Comparison of ENCODE assay signal across 9 cellular contexts in the genomic region with DNA sequence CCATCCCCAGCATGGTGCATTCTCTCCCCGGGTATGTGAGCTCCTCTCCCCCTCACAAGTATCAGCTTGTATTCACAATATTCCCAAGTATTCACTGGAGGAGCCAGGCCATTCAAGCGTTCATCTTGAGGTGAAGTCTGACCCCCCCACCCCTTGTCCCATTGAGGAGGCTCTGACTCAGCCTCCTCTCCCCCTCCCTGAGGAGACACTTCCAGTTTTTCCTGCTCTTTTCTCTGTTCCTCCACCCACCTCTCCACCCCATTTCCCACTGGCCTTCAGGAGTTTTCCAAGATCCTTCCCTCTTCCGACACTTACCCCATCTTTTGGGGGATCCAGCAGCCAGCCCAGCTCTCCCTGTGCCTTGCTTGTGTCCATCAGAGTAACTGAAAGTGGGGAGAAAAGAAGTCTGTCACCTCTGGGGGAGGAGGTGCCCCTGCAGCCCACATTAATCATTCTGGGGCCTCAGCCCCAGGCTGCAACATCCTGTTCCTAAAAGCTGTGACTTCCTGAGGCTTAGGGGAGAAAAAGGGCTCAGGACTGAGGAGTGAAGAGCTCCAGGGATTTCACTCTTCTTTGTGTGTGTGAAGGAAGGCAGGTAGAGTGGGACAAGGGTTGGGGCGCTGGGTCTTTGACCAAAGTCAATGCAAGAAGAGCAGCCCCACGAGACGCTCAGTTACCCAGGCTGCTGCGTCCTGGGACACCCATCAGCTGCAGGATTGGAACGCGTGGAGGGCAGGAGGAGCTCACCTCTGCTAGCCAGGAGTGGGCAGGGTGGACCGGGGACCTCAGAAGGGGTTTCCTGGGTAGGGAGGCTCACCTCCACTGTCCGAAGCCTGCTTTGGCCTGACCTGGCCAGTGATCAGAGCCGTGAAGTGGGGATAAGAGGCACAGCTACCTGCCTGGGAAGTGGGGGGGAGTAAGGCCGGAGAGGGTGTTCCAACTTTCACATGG. TPM values are rescaled to one million over a fixed set of nuclear protein-coding genes. Genes with fewer than 3 reads are reported as not detected.
DNase-seq lines count a peak whose midpoint lies in the region; ATAC-seq and TF ChIP-seq lines count a peak whose summit lies in the region.
"Had no signal": no experiment of that assay in that cellular context is flagged by ENCODE, and none has a peak within 500 bp of the region (broad histone marks: within the 10 kb centered on the region; RNA-seq: fewer than 3 reads in every experiment).

No MANE protein-coding gene starts in this region.

- H3K4me3 Mint-ChIP-seq in activated CD4-positive, alpha-beta T cell treated with anti-CD3 and anti-CD28 coated beads, Interleukin-2, amount 10 ng/mL, durations not matched to agents 7 days and 5 days: peak overlapping the region; percentile 70
- H3K4me3 Mint-ChIP-seq in stimulated activated memory B cell treated with anti-CD40 and anti-IgM and Interleukin-4, amounts not matched to agents 10 μg/mL and 1 μg/mL and 100 μg/mL, for 72 hours: peak overlapping the region; percentile 38

- H3K4me1 Mint-ChIP-seq in activated CD4-positive, alpha-beta T cell treated with anti-CD3 and anti-CD28 coated beads, Interleukin-2, amount 10 ng/mL, durations not matched to agents 7 days and 5 days: peaks cover 47% of the 10 kb centered on the region
- peaks cover 33% of the 10 kb centered on the region for H3K4me1 Mint-ChIP-seq in stimulated activated memory B cell treated with anti-CD40 and anti-IgM and Interleukin-4, amounts not matched to agents 10 μg/mL and 1 μg/mL and 100 μg/mL, for 72 hours

- no peaks in the 10 kb centered on the region for H3K9me3 ChIP-seq in ovary

- WGBS in ovary, 3 donors: 78 to 83% (median 80%) methylated on average over 13 of the region's 13 CpGs

- CTCF ChIA-PET in activated CD4-positive, alpha-beta T cell treated with anti-CD3 and anti-CD28 coated beads, Interleukin-2, amount 10 ng/mL, durations not matched to agents 7 days and 5 days (lab: Charles Lee): interaction anchor here (0.6 to 5.3 kb wide), 14 partner anchors 8 to 167 kb away, joined by 3 to 41 read pairs (median 4); no protein-coding TSS in a partner anchor

- H3K36me3 ChIP-seq in ovary: no peaks in the 10 kb centered on the region

- H3K4me1 ChIP-seq in ovary (ENCODE audit: insufficient read depth): peaks cover 9% of the 10 kb centered on the region

- DNase-seq in Jurkat, Clone E6-1 (ENCODE audit: low read depth, low spot score): peak; percentile 69
- peak; percentile 46 for DNase-seq in activated CD4-positive, alpha-beta T cell treated with anti-CD3 and anti-CD28 coated beads, Interleukin-2, amount 10 ng/mL, durations not matched to agents 7 days and 5 days
- no peak for DNase-seq in AG08396 (ENCODE audit: low spot score)
- DNase-seq in ovary: no peak

- peaks cover 2% of the 10 kb centered on the region for H3K36me3 Mint-ChIP-seq in activated CD4-positive, alpha-beta T cell treated with anti-CD3 and anti-CD28 coated beads, Interleukin-2, amount 10 ng/mL, durations not matched to agents 7 days and 5 days (ENCODE audit: low read depth)
- no peaks in the 10 kb centered on the region for H3K36me3 Mint-ChIP-seq in stimulated activated memory B cell treated with anti-CD40 and anti-IgM and Interleukin-4, amounts not matched to agents 10 μg/mL and 1 μg/mL and 100 μg/mL, for 72 hours

- no peak for ATAC-seq in stimulated activated memory B cell treated with anti-CD40 and anti-IgM and Interleukin-4, amounts not matched to agents 10 μg/mL and 1 μg/mL and 100 μg/mL, for 72 hours
- ATAC-seq in GM21619 (IDR thresholded peaks at IDR 0.05; ENCODE audit: unreplicated experiment) (no peak), GM19324 (IDR thresholded peaks at IDR 0.05; ENCODE audit: low FRiP score, unreplicated experiment) (no peak)

- TF ChIP-seq EP300 in ovary (IDR thresholded peaks at IDR 0.05): no peak

- POLR2A ChIA-PET in activated CD4-positive, alpha-beta T cell treated with anti-CD3 and anti-CD28 coated beads, Interleukin-2, amount 10 ng/mL, durations not matched to agents 7 days and 5 days (lab: Charles Lee): interaction anchor here (1.1 kb wide), 1 partner anchor 21 kb away, joined by 3 read pairs; no protein-coding TSS in a partner anchor

- intact Hi-C loops in ovary (cut with DNase I): no loop called here

- peak overlapping the region; percentile 48 for H3K4me3 ChIP-seq in Jurkat, Clone E6-1 (ENCODE audit: low read length)
- H3K4me3 ChIP-seq in iPS-11a (ENCODE audit: low read depth, low read length): peak overlapping the region; percentile 83
- H3K4me3 ChIP-seq in ovary: no peak overlapping the region

- H3K9me3 Mint-ChIP-seq in activated CD4-positive, alpha-beta T cell treated with anti-CD3 and anti-CD28 coated beads, Interleukin-2, amount 10 ng/mL, durations not matched to agents 7 days and 5 days: no peaks in the 10 kb centered on the region
- no peaks in the 10 kb centered on the region for H3K9me3 Mint-ChIP-seq in stimulated activated memory B cell treated with anti-CD40 and anti-IgM and Interleukin-4, amounts not matched to agents 10 μg/mL and 1 μg/mL and 100 μg/mL, for 72 hours

- no peak for TF ChIP-seq POLR2A in ovary (IDR thresholded peaks at IDR 0.05)

- H3K27ac ChIP-seq in ovary: no peak overlapping the region

- H3K27ac Mint-ChIP-seq in activated CD4-positive, alpha-beta T cell treated with anti-CD3 and anti-CD28 coated beads, Interleukin-2, amount 10 ng/mL, durations not matched to agents 7 days and 5 days: peak overlapping the region; percentile 56
- no peak overlapping the region for H3K27ac Mint-ChIP-seq in stimulated activated memory B cell treated with anti-CD40 and anti-IgM and Interleukin-4, amounts not matched to agents 10 μg/mL and 1 μg/mL and 100 μg/mL, for 72 hours

- H3K27me3 ChIP-seq in ovary: no peaks in the 10 kb centered on the region

- TF ChIP-seq CTCF in ovary (IDR thresholded peaks at IDR 0.05): no peak

- no peaks in the 10 kb centered on the region for H3K27me3 Mint-ChIP-seq in activated CD4-positive, alpha-beta T cell treated with anti-CD3 and anti-CD28 coated beads, Interleukin-2, amount 10 ng/mL, durations not matched to agents 7 days and 5 days
- H3K27me3 Mint-ChIP-seq in stimulated activated memory B cell treated with anti-CD40 and anti-IgM and Interleukin-4, amounts not matched to agents 10 μg/mL and 1 μg/mL and 100 μg/mL, for 72 hours: peaks cover 32% of the 10 kb centered on the region

RNA-seq across cellular contexts. Expression of a gene that starts 1.1 kb away (rescaled TPM):
- polyA plus RNA-seq in Jurkat, Clone E6-1 (2012; ENCODE audit: insufficient read depth, insufficient read length): 0.98 TPM
- total RNA-seq in activated CD4-positive, alpha-beta T cell treated with anti-CD3 and anti-CD28 coated beads, Interleukin-2, amount 10 ng/mL, durations not matched to agents 7 days and 5 days: 10 to 100 TPM; 10.0 to 11.4 TPM
- 10 to 100 TPM in 1 of 7 donors, 1 to 10 TPM in 4, under 1 TPM in 1, not detected in 1; 0.40 to 21.3 (median 2.6) TPM for total RNA-seq in ovary
- under 1 TPM; 0.21 to 0.45 TPM for polyA plus RNA-seq in ovary
- total RNA-seq: dermis microvascular lymphatic vessel endothelial cell had no signal

RNA-seq across cellular contexts. Expression of a gene that starts 26.4 kb away (rescaled TPM):
- 56.8 TPM for polyA plus RNA-seq in Jurkat, Clone E6-1 (2012; ENCODE audit: insufficient read depth, insufficient read length)
- total RNA-seq in activated CD4-positive, alpha-beta T cell treated with anti-CD3 and anti-CD28 coated beads, Interleukin-2, amount 10 ng/mL, durations not matched to agents 7 days and 5 days: 100 to 1,000 TPM; 189 TPM
- 100 to 1,000 TPM in 5 of 7 donors, 10 to 100 TPM in 2; 44.2 to 282 (median 195) TPM for total RNA-seq in ovary
- 100 to 1,000 TPM in 1 of 2 donors, 10 to 100 TPM in 1; 91.8 to 109 TPM for polyA plus RNA-seq in ovary

RNA-seq across cellular contexts. Expression of a gene that starts 35.7 kb away (rescaled TPM):
- polyA plus RNA-seq in Jurkat, Clone E6-1 (2012; ENCODE audit: insufficient read depth, insufficient read length): not detected
- not detected for total RNA-seq in activated CD4-positive, alpha-beta T cell treated with anti-CD3 and anti-CD28 coated beads, Interleukin-2, amount 10 ng/mL, durations not matched to agents 7 days and 5 days
- under 1 TPM in 1 of 7 donors, not detected in 6; 0.98 TPM for total RNA-seq in ovary
- not detected for polyA plus RNA-seq in ovary
- total RNA-seq: dermis microvascular lymphatic vessel endothelial cell had no signal

RNA-seq across cellular contexts. Expression of a gene that starts 45.1 kb away (rescaled TPM):
- polyA plus RNA-seq in Jurkat, Clone E6-1 (2012; ENCODE audit: insufficient read depth, insufficient read length): 1.6 TPM
- total RNA-seq in activated CD4-positive, alpha-beta T cell treated with anti-CD3 and anti-CD28 coated beads, Interleukin-2, amount 10 ng/mL, durations not matched to agents 7 days and 5 days: under 1 TPM; 0.29 to 0.30 TPM
- total RNA-seq in ovary: under 1 TPM; 0.34 to 0.99 (median 0.79) TPM
- under 1 TPM; 0.29 to 0.83 TPM for polyA plus RNA-seq in ovary

Comparison
In these comparisons a context has a peak if more than half of its experiments do, and no peak if none do; other contexts are left out.
1. DNase-seq: peak in Jurkat, Clone E6-1 (single experiment) and activated CD4-positive, alpha-beta T cell treated with anti-CD3 and anti-CD28 coated beads, Interleukin-2, amount 10 ng/mL, durations not matched to agents 7 days and 5 days (single experiment); none in AG08396 (single experiment) and ovary (0 of 5).